10 cellular contexts compared by ENCODE assay signal in genomic region chr22:26617251-26618199, GRCh38. TPM values are rescaled to one million over a fixed set of nuclear protein-coding genes. Genes with fewer than 3 reads are reported as not detected.
DNase-seq lines count a peak whose midpoint lies in the region; ATAC-seq and TF ChIP-seq lines count a peak whose summit lies in the region.
"Had no signal": no experiment of that assay in that cellular context is flagged by ENCODE, and none has a peak within 500 bp of the region (broad histone marks: within the 10 kb centered on the region; RNA-seq: fewer than 3 reads in every experiment).

Gene CRYBB1 (minus strand): TSS chr22:26618027. CDS start chr22:26616319, 1,708 bp downstream.

- H3K9me3 ChIP-seq in HUES6 (ENCODE audit: control insufficient read depth, insufficient read depth, low read depth, low read length) = no peaks in the 10 kb centered on the region
- H3K9me3 ChIP-seq in adrenal gland (replicated peaks in 1 of 3) = no peaks in the 10 kb centered on the region
- no peaks in the 10 kb centered on the region for H3K9me3 ChIP-seq in left lung
- no peaks in the 10 kb centered on the region for H3K9me3 ChIP-seq in colonic mucosa
- H3K9me3 ChIP-seq in SJCRH30 (replicated peaks) = no peaks in the 10 kb centered on the region
- H3K9me3 ChIP-seq: psoas muscle had no signal

- no peak for TF ChIP-seq CTCF in AG10803 (conservative IDR thresholded peaks at IDR 0.05; ENCODE audit: low read length)
- no peak for TF ChIP-seq CTCF in adrenal gland (IDR thresholded peaks at IDR 0.05)
- TF ChIP-seq CTCF in left lung (IDR thresholded peaks at IDR 0.05) = no peak
- no peak for TF ChIP-seq CTCF in colonic mucosa (IDR thresholded peaks at IDR 0.05)

- ATAC-seq in left lung = peak; percentile 71
- ATAC-seq: activated CD4-positive, CD25-positive, alpha-beta regulatory T cell treated with anti-CD3 and anti-CD28 coated beads, Interleukin-2, amount 50 U/mL, for 24 hours; psoas muscle had no signal

- H3K9ac ChIP-seq in HUES6 (ENCODE audit: low read length) (peak within 1 kb of the TSS; percentile 7), colonic mucosa (ENCODE audit: low read depth in 2 of 2, low read length in 2 of 2) (no peak within 1 kb of the TSS)

- 64 to 69% (median 65%) methylated on average over 6 to 7 of the region's 7 CpGs for WGBS in adrenal gland, 4 donors

- DNase-seq in AG10803 (ENCODE audit: low read depth) (peak; percentile 67), adrenal gland (peak in 5 of 7 donors; percentile 24 to 50 (median 32)), left lung (peak; percentile 44 to 82), NCI-H526 treated with DMSO at 0.1 percent for 48 hours (lab: John Stamatoyannopoulos, UW) (no peak), colonic mucosa (no peak), ACHN (no peak), SJCRH30 (no peak)

- in situ Hi-C loops in ACHN (cut with HindIII; ENCODE audit: low pct_ligation_motif_present, low pct_unique_long_range_greater_than_20kb, low sequenced_read_pairs) = no loop called here

- intact Hi-C loops in adrenal gland (cut with DNase I) = no loop called here
- intact Hi-C loops in left lung (cut with DNase I) = no loop called here
- intact Hi-C loops in colonic mucosa (cut with DNase I) = no loop called here

- H3K4me1 ChIP-seq in HUES6 (ENCODE audit: control insufficient read depth, insufficient read depth, low read length) (peaks cover 52% of the 10 kb centered on the region), adrenal gland (replicated peaks in 1 of 2) (no peaks in the 10 kb centered on the region), left lung (peaks cover 0 to 36% of the 10 kb centered on the region in 2 donors), colonic mucosa (no peaks in the 10 kb centered on the region), SJCRH30 (peaks cover 23% of the 10 kb centered on the region)
- H3K4me1 ChIP-seq: psoas muscle had no signal

- no peaks in the 10 kb centered on the region for H3K36me3 ChIP-seq in HUES6 (ENCODE audit: control insufficient read depth, insufficient read depth, low read length)
- no peaks in the 10 kb centered on the region for H3K36me3 ChIP-seq in adrenal gland (replicated peaks in 1 of 2)
- H3K36me3 ChIP-seq in left lung = no peaks in the 10 kb centered on the region
- no peaks in the 10 kb centered on the region for H3K36me3 ChIP-seq in colonic mucosa
- no peaks in the 10 kb centered on the region for H3K36me3 ChIP-seq in SJCRH30

- TF ChIP-seq POLR2A in adrenal gland (IDR thresholded peaks at IDR 0.05) = no peak

- no peak within 1 kb of the TSS; the same call in 1 of the 2 replicates for H3K27ac ChIP-seq in HUES6 (ENCODE audit: low read depth, low read length)
- H3K27ac ChIP-seq in adrenal gland = peak within 1 kb of the TSS in 3 of 5 donors; percentile 2 to 69 (median 39)
- H3K27ac ChIP-seq in left lung = peak within 1 kb of the TSS in 1 of 2 donors; percentile 57
- no peak within 1 kb of the TSS for H3K27ac ChIP-seq in colonic mucosa
- H3K27ac ChIP-seq in SJCRH30 = no peak within 1 kb of the TSS
- H3K27ac ChIP-seq: psoas muscle had no signal

- peaks cover 11% of the 10 kb centered on the region for H3K27me3 ChIP-seq in HUES6 (ENCODE audit: control insufficient read depth, insufficient read depth, low read length)
- peaks cover 9% of the 10 kb centered on the region for H3K27me3 ChIP-seq in adrenal gland
- H3K27me3 ChIP-seq in left lung = peaks cover 0 to 10% of the 10 kb centered on the region in 2 donors
- no peaks in the 10 kb centered on the region for H3K27me3 ChIP-seq in colonic mucosa
- peaks cover 6% of the 10 kb centered on the region for H3K27me3 ChIP-seq in SJCRH30

- H3K4me3 ChIP-seq in AG10803 (ENCODE audit: low read length) (no peak within 1 kb of the TSS), HUES6 (ENCODE audit: low read depth, low read length) (0 out of 2 replicates have a peak within 1 kb of the TSS, but pooled peaks have one; percentile 5), adrenal gland (no peak within 1 kb of the TSS), left lung (no peak within 1 kb of the TSS), colonic mucosa (no peak within 1 kb of the TSS), SJCRH30 (no peak within 1 kb of the TSS)
- H3K4me3 ChIP-seq: psoas muscle had no signal

RNA-seq across cellular contexts. Expression of gene CRYBB1, which starts in this region (rescaled TPM):
- 1 to 10 TPM in 7 of 8 donors, under 1 TPM in 1; 0.72 to 2.6 (median 2.1) TPM for total RNA-seq in adrenal gland
- polyA plus RNA-seq in adrenal gland = 1 to 10 TPM in 1 of 3 donors, under 1 TPM in 2; 0.55 to 1.4 (median 0.88) TPM
- total RNA-seq in left lung = 1 to 10 TPM; 1.0 to 1.3 TPM
- total RNA-seq in colonic mucosa = under 1 TPM in 1 of 2 donors, not detected in 1; 0.32 TPM
- 0.30 and 0.48 TPM in 2 replicates for total RNA-seq in SJCRH30 (2014; rRNA removed; shearing (Covaris generic))

Comparison
In these comparisons a context has a peak if more than half of its experiments do, and no peak if none do; other contexts are left out.
1. DNase-seq: peak in AG10803 (single experiment), adrenal gland (5 of 7) and left lung (2 of 2); none in NCI-H526 treated with DMSO at 0.1 percent for 48 hours (single experiment), colonic mucosa (single experiment), ACHN (single experiment) and SJCRH30 (0 of 2).
2. H3K27ac ChIP-seq: peak in adrenal gland (3 of 5); none in HUES6 (single experiment), colonic mucosa (single experiment) and SJCRH30 (single experiment).